In the genomic region with DNA sequence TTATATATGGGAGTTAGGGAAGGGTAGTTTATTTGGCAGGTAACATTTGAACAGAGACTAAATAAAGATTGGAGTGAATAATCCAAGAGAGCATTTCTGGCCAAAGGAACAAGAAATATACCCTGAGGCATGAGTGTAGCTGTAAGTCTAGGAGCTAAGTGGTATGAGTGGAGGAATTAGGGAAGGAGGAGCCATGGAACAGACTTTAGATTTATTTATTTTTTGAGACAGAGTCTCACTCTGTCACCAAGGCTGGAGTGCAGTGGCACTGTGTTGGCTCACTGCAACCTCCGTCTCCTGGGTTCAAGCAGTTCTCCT, we compare ENCODE assay signal across 17 cellular contexts. TPM values are rescaled to one million over a fixed set of nuclear protein-coding genes. Genes with fewer than 3 reads are reported as not detected.
DNase-seq lines count a peak whose midpoint lies in the region; ATAC-seq, FAIRE-seq and TF ChIP-seq lines count a peak whose summit lies in the region.
"Had no signal": no experiment of that assay in that cellular context is flagged by ENCODE, and none has a peak within 500 bp of the region (broad histone marks: within the 10 kb centered on the region; RNA-seq: fewer than 3 reads in every experiment).

No MANE protein-coding gene starts in this region.

- H3K27ac ChIP-seq in 22Rv1 (peak overlapping the region; percentile 68), sigmoid colon (no peak overlapping the region)
- H3K27ac ChIP-seq: prostate gland, uterus had no signal

- H3K9me3 ChIP-seq in adipocyte (ENCODE audit: control insufficient read depth, low read length) (no peaks in the 10 kb centered on the region), sigmoid colon (no peaks in the 10 kb centered on the region)
- H3K9me3 ChIP-seq: prostate gland, uterus had no signal

- H3K36me3 ChIP-seq in adipocyte (ENCODE audit: control insufficient read depth, insufficient read depth, low read length, severe bottlenecking), result peaks cover 3% of the 10 kb centered on the region
- no peaks in the 10 kb centered on the region for H3K36me3 ChIP-seq in sigmoid colon
- H3K36me3 ChIP-seq: prostate gland, uterus had no signal

- WGBS in sigmoid colon, 2 donors, result 93 to 98% methylated on average over 1 of the region's 1 CpG

- intact Hi-C loops in sigmoid colon (cut with DNase I) (no loop called here), left cardiac atrium (cut with DNase I) (no loop called here)

- H3K36me3 Mint-ChIP-seq in immature natural killer cell, result no peaks in the 10 kb centered on the region

- H3K4me1 Mint-ChIP-seq in immature natural killer cell, result peaks cover 56 to 73% of the 10 kb centered on the region in 2 donors

- DNase-seq in H54 (ENCODE audit: insufficient read length, low spot score) (no peak), adipocyte (ENCODE audit: low read depth) (peak; percentile 66), immature natural killer cell (no peak), NCI-H2227 (lab: John Stamatoyannopoulos, UW; ENCODE audit: unreplicated experiment) (no peak), sigmoid colon (no peak), left cardiac atrium (no peak)
- DNase-seq: activated CD4-positive, alpha-beta T cell treated with anti-CD3 and anti-CD28 coated beads, Interleukin-2, amount 10 ng/mL, durations not matched to agents 24 days and 14 days; DND-41; erythroblast; GOT3; NCI-H2171 treated with DMSO at 0.1 percent for 48 hours; stimulated activated CD4-positive, alpha-beta T cell treated with anti-CD3 and anti-CD28 coated beads, Interleukin-1b, Interleukin-23, amount 100 ng/mL, for 48 hours; uterus had no signal

- no peaks in the 10 kb centered on the region for H3K27me3 Mint-ChIP-seq in immature natural killer cell (ENCODE audit: low read depth in 3 of 3)
- H3K27me3 Mint-ChIP-seq: activated CD4-positive, alpha-beta T cell treated with anti-CD3 and anti-CD28 coated beads, Interleukin-2, amount 10 ng/mL, durations not matched to agents 24 days and 14 days had no signal

- no peak for TF ChIP-seq POLR2A in H54 (IDR thresholded peaks at IDR 0.05; ENCODE audit: low read depth, low read length)
- TF ChIP-seq POLR2A in sigmoid colon (IDR thresholded peaks at IDR 0.05), result no peak

- no peak overlapping the region for H3K9ac ChIP-seq in adipocyte (ENCODE audit: low read length)

- H3K4me3 ChIP-seq in adipocyte (ENCODE audit: low read length) (no peak overlapping the region), sigmoid colon (no peak overlapping the region)
- H3K4me3 ChIP-seq: prostate gland, uterus had no signal

- FAIRE-seq in H54 (lab: Jason Lieb, UNC), result peak; percentile 36
- FAIRE-seq: GM12891 had no signal

- TF ChIP-seq EP300 in sigmoid colon (IDR thresholded peaks at IDR 0.05), result no peak

- no peaks in the 10 kb centered on the region for H3K9me3 Mint-ChIP-seq in immature natural killer cell
- H3K9me3 Mint-ChIP-seq: activated CD4-positive, alpha-beta T cell treated with anti-CD3 and anti-CD28 coated beads, Interleukin-2, amount 10 ng/mL, durations not matched to agents 24 days and 14 days had no signal

- H3K27ac Mint-ChIP-seq in immature natural killer cell, result peak overlapping the region; percentile 34 to 82 (median 58)
- H3K27ac Mint-ChIP-seq: activated CD4-positive, alpha-beta T cell treated with anti-CD3 and anti-CD28 coated beads, Interleukin-2, amount 10 ng/mL, durations not matched to agents 24 days and 14 days had no signal

- ATAC-seq in HG03521 (IDR thresholded peaks at IDR 0.05; ENCODE audit: unreplicated experiment) (no peak), left cardiac atrium (no peak)

- H3K4me3 Mint-ChIP-seq in immature natural killer cell, result peak overlapping the region in 1 of 5 donors; percentile 27
- H3K4me3 Mint-ChIP-seq: activated CD4-positive, alpha-beta T cell treated with anti-CD3 and anti-CD28 coated beads, Interleukin-2, amount 10 ng/mL, durations not matched to agents 24 days and 14 days had no signal

- H3K4me1 ChIP-seq in adipocyte (ENCODE audit: control insufficient read depth, insufficient read depth, low read length) (peaks cover 42% of the 10 kb centered on the region), sigmoid colon (peaks cover 0 to 42% (median 32%) of the 10 kb centered on the region in 4 donors)
- H3K4me1 ChIP-seq: prostate gland, uterus had no signal

- TF ChIP-seq CTCF in 22Rv1 (IDR thresholded peaks at IDR 0.05), result no peak
- no peak for TF ChIP-seq CTCF in sigmoid colon (IDR thresholded peaks at IDR 0.05)

- H3K27me3 ChIP-seq in adipocyte (replicated peaks; ENCODE audit: control insufficient read depth, insufficient read depth, low read length), result no peaks in the 10 kb centered on the region
- H3K27me3 ChIP-seq in sigmoid colon, result no peaks in the 10 kb centered on the region
- H3K27me3 ChIP-seq: uterus had no signal

RNA-seq across cellular contexts. Expression of a gene that starts 18.4 kb away (rescaled TPM):
- 100 to 1,000 TPM; 199 to 264 (median 207) TPM for polyA plus RNA-seq in immature natural killer cell
- 10 to 100 TPM; 75.9 to 90.6 (median 81.3) TPM for total RNA-seq in sigmoid colon
- polyA plus RNA-seq in sigmoid colon, result 100 to 1,000 TPM in 2 of 3 donors, 10 to 100 TPM in 1; 91.3 to 160 (median 113) TPM
- total RNA-seq in left cardiac atrium, result 10 to 100 TPM; 48.1 to 59.9 TPM

RNA-seq across cellular contexts. Expression of a gene that starts 19.1 kb away (rescaled TPM):
- polyA plus RNA-seq in immature natural killer cell (10 to 100 TPM in 2 of 3 donors, 1 to 10 TPM in 1; 8.4 to 15.2 (median 11.4) TPM), sigmoid colon (1 to 10 TPM; 1.8 to 7.9 (median 2.3) TPM)
- total RNA-seq in sigmoid colon (10 to 100 TPM; 22.7 to 68.0 (median 25.4) TPM), left cardiac atrium (10 to 100 TPM; 13.9 to 14.2 TPM)

RNA-seq across cellular contexts. Expression of a gene that starts 36.4 kb away (rescaled TPM):
- polyA plus RNA-seq in immature natural killer cell (10 to 100 TPM; 20.6 to 52.7 (median 22.8) TPM), sigmoid colon (10 to 100 TPM; 28.8 to 60.1 (median 34.2) TPM)
- total RNA-seq in sigmoid colon (10 to 100 TPM; 16.5 to 43.8 (median 22.3) TPM), left cardiac atrium (10 to 100 TPM; 15.9 to 20.3 TPM)
